Comparison of ENCODE assay signal across 20 cellular contexts in genomic region chr2:164073053-164073757, GRCh38.
DNase-seq lines count a peak whose midpoint lies in the region; ATAC-seq and TF ChIP-seq lines count a peak whose summit lies in the region.
"Had no signal": no experiment of that assay in that cellular context is flagged by ENCODE, and none has a peak within 500 bp of the region (broad histone marks: within the 10 kb centered on the region; RNA-seq: fewer than 3 reads in every experiment).

No MANE protein-coding gene starts in this region.

- H3K36me3 Mint-ChIP-seq in activated T-helper 1 cell treated with anti-CD3 and anti-CD28 coated beads, Interleukin-12 subunit alpha, Interleukin-12 subunit beta, Interleukin-2, Interleukin-4 antibody, amounts not matched to agents 30 ng/mL and 10 ng/mL and 1 ng/mL, durations not matched to agents 14 hours and 24 hours and 36 hours (ENCODE audit: low read depth), result no peaks in the 10 kb centered on the region
- H3K36me3 Mint-ChIP-seq in activated T-cell treated with anti-CD3 and anti-CD28 coated beads, Interleukin-2, amount 50 U/mL, for 24 hours (ENCODE audit: low read depth), result no peaks in the 10 kb centered on the region
- H3K36me3 Mint-ChIP-seq: naive B cell had no signal

- no peak overlapping the region for H3K27ac Mint-ChIP-seq in activated T-helper 1 cell treated with anti-CD3 and anti-CD28 coated beads, Interleukin-12 subunit alpha, Interleukin-12 subunit beta, Interleukin-2, Interleukin-4 antibody, amounts not matched to agents 30 ng/mL and 10 ng/mL and 1 ng/mL, durations not matched to agents 14 hours and 24 hours and 36 hours
- H3K27ac Mint-ChIP-seq in activated T-cell treated with anti-CD3 and anti-CD28 coated beads, Interleukin-2, amount 50 U/mL, for 24 hours, result no peak overlapping the region
- H3K27ac Mint-ChIP-seq: activated B cell treated with CpG ODN at 0.5 μM for 24 hours, naive B cell had no signal

- TF ChIP-seq CTCF in AG10803 (conservative IDR thresholded peaks at IDR 0.05; ENCODE audit: low read length) (no peak), SK-N-SH (IDR thresholded peaks at IDR 0.05) (no peak)

- no peaks in the 10 kb centered on the region for H3K9me3 ChIP-seq in SK-N-SH
- H3K9me3 ChIP-seq: Peyer's patch, transverse colon had no signal

- no peaks in the 10 kb centered on the region for H3K4me1 Mint-ChIP-seq in activated T-helper 1 cell treated with anti-CD3 and anti-CD28 coated beads, Interleukin-12 subunit alpha, Interleukin-12 subunit beta, Interleukin-2, Interleukin-4 antibody, amounts not matched to agents 30 ng/mL and 10 ng/mL and 1 ng/mL, durations not matched to agents 14 hours and 24 hours and 36 hours (ENCODE audit: low read depth)
- H3K4me1 Mint-ChIP-seq in activated T-cell treated with anti-CD3 and anti-CD28 coated beads, Interleukin-2, amount 50 U/mL, for 24 hours (ENCODE audit: low read depth), result no peaks in the 10 kb centered on the region
- H3K4me1 Mint-ChIP-seq: activated B cell treated with CpG ODN at 0.5 μM for 24 hours, naive B cell had no signal

- 10% methylated on average over 9 of the region's 10 CpGs for WGBS in SK-N-SH (ENCODE audit: low lambda C conversion rate)

- no peaks in the 10 kb centered on the region for H3K9me3 Mint-ChIP-seq in activated T-helper 1 cell treated with anti-CD3 and anti-CD28 coated beads, Interleukin-12 subunit alpha, Interleukin-12 subunit beta, Interleukin-2, Interleukin-4 antibody, amounts not matched to agents 30 ng/mL and 10 ng/mL and 1 ng/mL, durations not matched to agents 14 hours and 24 hours and 36 hours
- peaks cover 7% of the 10 kb centered on the region for H3K9me3 Mint-ChIP-seq in activated T-cell treated with anti-CD3 and anti-CD28 coated beads, Interleukin-2, amount 50 U/mL, for 24 hours
- H3K9me3 Mint-ChIP-seq: activated B cell treated with CpG ODN at 0.5 μM for 24 hours had no signal

- H3K79me2 ChIP-seq in SK-N-SH (ENCODE audit: insufficient read depth), result no peaks in the 10 kb centered on the region

- H3K4me3 ChIP-seq in AG10803 (ENCODE audit: low read length) (no peak overlapping the region), SK-N-SH (ENCODE audit: low read depth in 2 of 2, low read length in 1 of 2) (no peak overlapping the region; a peak in 2 of 4 replicates)
- H3K4me3 ChIP-seq: Peyer's patch, transverse colon had no signal

- no peaks in the 10 kb centered on the region for H3K36me3 ChIP-seq in SK-N-SH (replicated peaks in 1 of 2; ENCODE audit: control insufficient read depth in 1 of 2, insufficient read depth in 2 of 2, low read length in 1 of 2)
- H3K36me3 ChIP-seq: Peyer's patch, transverse colon had no signal

- TF ChIP-seq EP300 in SK-N-SH (IDR thresholded peaks at IDR 0.05; ENCODE audit: borderline replicate concordance in 1 of 2, low read depth in 1 of 2, low read length in 1 of 2), result peak; percentile 12 to 96; a peak in 3 of 4 replicates

- CTCF ChIA-PET in SK-N-SH (lab: Yijun Ruan, JAX), result interaction anchor here (1.3 kb wide), 1 partner anchor 12 kb away, joined by 3 read pairs; no protein-coding TSS in a partner anchor

- no peak overlapping the region for H3K4me3 Mint-ChIP-seq in activated T-helper 1 cell treated with anti-CD3 and anti-CD28 coated beads, Interleukin-12 subunit alpha, Interleukin-12 subunit beta, Interleukin-2, Interleukin-4 antibody, amounts not matched to agents 30 ng/mL and 10 ng/mL and 1 ng/mL, durations not matched to agents 14 hours and 24 hours and 36 hours
- H3K4me3 Mint-ChIP-seq in activated T-cell treated with anti-CD3 and anti-CD28 coated beads, Interleukin-2, amount 50 U/mL, for 24 hours, result no peak overlapping the region
- H3K4me3 Mint-ChIP-seq: activated B cell treated with CpG ODN at 0.5 μM for 24 hours, naive B cell had no signal

- H3F3A ChIP-seq in SK-N-SH (replicated peaks; ENCODE audit: insufficient read depth), result no peaks in the 10 kb centered on the region

- peak overlapping the region; percentile 53; the same call in 1 of the 2 replicates for H2AFZ ChIP-seq in SK-N-SH (ENCODE audit: low read depth)

- DNase-seq in AG10803 (ENCODE audit: low read depth) (peak; percentile 43), LHCN-M2 (ENCODE audit: low read depth) (peak; percentile 64), SK-N-SH (peak; percentile 51), iris pigment epithelial cell (ENCODE audit: low read depth) (peak; percentile 2)
- no peak for DNase-seq in activated CD8-positive, alpha-beta memory T cell treated with anti-CD3 and anti-CD28 coated beads, Interleukin-2, amount 50 U/mL, for 4 hours
- no peak for DNase-seq in activated T-helper 1 cell treated with anti-CD3 and anti-CD28 coated beads, Interleukin-12 subunit alpha, Interleukin-12 subunit beta, Interleukin-2, Interleukin-4 antibody, amounts not matched to agents 30 ng/mL and 10 ng/mL and 1 ng/mL, durations not matched to agents 14 hours and 24 hours and 36 hours (ENCODE audit: low spot score)
- no peak for DNase-seq in activated T-cell treated with anti-CD3 and anti-CD28 coated beads, Interleukin-2, amount 50 U/mL, for 24 hours
- DNase-seq: ACHN; activated B cell treated with CpG ODN at 0.5 μM for 24 hours; activated CD8-positive, alpha-beta memory T cell treated with anti-CD3 and anti-CD28 coated beads for 24 hours; activated effector memory CD4-positive, alpha-beta T cell treated with Interleukin-2 at 50 U/mL for 16 hours; aorta; left ventricle myocardium superior; naive B cell; NCI-H510A; Peyer's patch; stimulated activated CD4-positive, alpha-beta T cell treated with anti-CD3 and anti-CD28 coated beads, Interleukin-1b, Interleukin-23, amount 100 ng/mL, for 48 hours; transverse colon had no signal

- no peak for ATAC-seq in GM19023 (IDR thresholded peaks at IDR 0.05; ENCODE audit: unreplicated experiment)
- ATAC-seq: esophagus mucosa, left ventricle myocardium superior had no signal

- H3K9ac ChIP-seq in SK-N-SH, result no peak overlapping the region

- intact Hi-C loops in activated T-helper 1 cell treated with anti-CD3 and anti-CD28 coated beads, Interleukin-12 subunit alpha, Interleukin-12 subunit beta, Interleukin-2, Interleukin-4 antibody, amounts not matched to agents 30 ng/mL and 10 ng/mL and 1 ng/mL, durations not matched to agents 14 hours and 24 hours and 36 hours (cut with micrococcal nuclease), result no loop called here

- peak overlapping the region in 1 of 2 experiments; percentile 98; a peak in 2 of 4 replicates for H3K27ac ChIP-seq in SK-N-SH (ENCODE audit: low read depth in 2 of 2, low read length in 1 of 2)
- H3K27ac ChIP-seq: Peyer's patch, transverse colon had no signal

- H3K9me2 ChIP-seq in SK-N-SH, result no peaks in the 10 kb centered on the region

- no peak overlapping the region for H3K4me2 ChIP-seq in SK-N-SH

- no peaks in the 10 kb centered on the region for H3K27me3 ChIP-seq in SK-N-SH (ENCODE audit: insufficient read depth)
- H3K27me3 ChIP-seq: Peyer's patch, transverse colon had no signal

- no peak; the same call in 1 of the 2 replicates for TF ChIP-seq RAD21 in SK-N-SH (IDR thresholded peaks at IDR 0.05; ENCODE audit: low read length)

- POLR2A ChIA-PET in SK-N-SH (lab: Yijun Ruan, JAX), result no interaction called here

- H3K27me3 Mint-ChIP-seq in activated T-helper 1 cell treated with anti-CD3 and anti-CD28 coated beads, Interleukin-12 subunit alpha, Interleukin-12 subunit beta, Interleukin-2, Interleukin-4 antibody, amounts not matched to agents 30 ng/mL and 10 ng/mL and 1 ng/mL, durations not matched to agents 14 hours and 24 hours and 36 hours (ENCODE audit: insufficient read depth), result no peaks in the 10 kb centered on the region
- H3K27me3 Mint-ChIP-seq in activated T-cell treated with anti-CD3 and anti-CD28 coated beads, Interleukin-2, amount 50 U/mL, for 24 hours, result no peaks in the 10 kb centered on the region
- H3K27me3 Mint-ChIP-seq: activated B cell treated with CpG ODN at 0.5 μM for 24 hours had no signal

- no peaks in the 10 kb centered on the region for H4K20me1 ChIP-seq in SK-N-SH (ENCODE audit: insufficient read depth)

- H3K4me1 ChIP-seq in SK-N-SH (ENCODE audit: control insufficient read depth in 1 of 2, insufficient read depth in 2 of 2, low read depth in 1 of 2, low read length in 1 of 2), result peaks cover 0 to 9% of the 10 kb centered on the region in 2 experiments; a peak in 2 of 4 replicates
- H3K4me1 ChIP-seq: Peyer's patch, transverse colon had no signal

TF ChIP-seq in SK-N-SH, 30 proteins besides CTCF, POLR2A, EP300 and RAD21 (continues in another document):
- TF ChIP-seq USF2 (IDR thresholded peaks at IDR 0.05; ENCODE audit: borderline replicate concordance, low read depth, low read length), result no peak
- peak; percentile 54; the same call in 1 of the 2 replicates for TF ChIP-seq POLR2AphosphoS5 (IDR thresholded peaks at IDR 0.05; ENCODE audit: low read depth, low read length)
- TF ChIP-seq ZBTB33 (IDR thresholded peaks at IDR 0.05; ENCODE audit: borderline replicate concordance, low read depth), result no peak
- peak; percentile 97 for TF ChIP-seq GATA2 (CRISPR knock-in tag; IDR thresholded peaks at IDR 0.05)
- peak; percentile 79 for TF ChIP-seq CHD2 (IDR thresholded peaks at IDR 0.05; ENCODE audit: low read length, partially characterized antibody)

Comparison
In these comparisons a context has a peak if more than half of its experiments do, and no peak if none do; other contexts are left out.
1. DNase-seq: peak in AG10803 (single experiment), LHCN-M2 (single experiment), SK-N-SH (single experiment) and iris pigment epithelial cell (single experiment); none in activated CD8-positive, alpha-beta memory T cell treated with anti-CD3 and anti-CD28 coated beads, Interleukin-2, amount 50 U/mL, for 4 hours (single experiment), activated T-helper 1 cell treated with anti-CD3 and anti-CD28 coated beads, Interleukin-12 subunit alpha, Interleukin-12 subunit beta, Interleukin-2, Interleukin-4 antibody, amounts not matched to agents 30 ng/mL and 10 ng/mL and 1 ng/mL, durations not matched to agents 14 hours and 24 hours and 36 hours (single experiment) and activated T-cell treated with anti-CD3 and anti-CD28 coated beads, Interleukin-2, amount 50 U/mL, for 24 hours (single experiment).